ENCODE assay signal across 28 cellular contexts in genomic region chr12:126343352-126343751, GRCh38.
"Had no signal": no experiment of that assay in that cellular context is flagged by ENCODE, and none has a peak within 500 bp of the region (broad histone marks: within the 10 kb centered on the region; RNA-seq: fewer than 3 reads in every experiment).

No MANE protein-coding gene starts in this region.

- H3K27me3 Mint-ChIP-seq: activated CD4-positive, alpha-beta T cell treated with anti-CD3 and anti-CD28 coated beads for 36 hours; activated CD4-positive, alpha-beta T cell treated with anti-CD3 and anti-CD28 coated beads, Interleukin-2, amount 10 ng/mL, durations not matched to agents 7 days and 5 days; activated naive CD4-positive, alpha-beta T cell treated with anti-CD3 and anti-CD28 coated beads, Interleukin-2, amount 10 ng/mL, durations not matched to agents 7 days and 5 days; activated naive CD8-positive, alpha-beta T cell; activated naive CD8-positive, alpha-beta T cell treated with anti-CD3 and anti-CD28 coated beads, Interleukin-2, amount 50 U/mL, for 24 hours had no signal

- DNase-seq: activated CD4-positive, alpha-beta T cell treated with anti-CD3 and anti-CD28 coated beads for 36 hours; activated CD4-positive, alpha-beta T cell treated with anti-CD3 and anti-CD28 coated beads, Interleukin-2, amount 10 ng/mL, durations not matched to agents 7 days and 5 days; activated CD4-positive, alpha-beta T cell treated with anti-CD3 and anti-CD28 coated beads, Interleukin-2, amount 50 U/mL, for 48 hours; activated CD8-positive, alpha-beta T cell treated with anti-CD3 and anti-CD28 coated beads, Interleukin-2, amount 10 ng/mL, durations not matched to agents 7 days and 5 days; activated gamma-delta T cell treated with Interleukin-2 at 50 U/mL for 16 hours; activated naive CD4-positive, alpha-beta T cell treated with anti-CD3 and anti-CD28 coated beads, Interleukin-2, amount 10 ng/mL, durations not matched to agents 7 days and 5 days; activated naive CD8-positive, alpha-beta T cell treated with anti-CD3 and anti-CD28 coated beads, Interleukin-2, amount 50 U/mL, for 24 hours; activated T-cell treated with anti-CD3 and anti-CD28 coated beads, Interleukin-2, amount 50 U/mL, for 4 hours; anterior cingulate cortex; caudate nucleus; cerebellar nuclear complex; NCI-H1417; NCI-H146; NCI-H187; NCI-H2029 treated with DMSO at 0.1 percent for 48 hours; NCI-H2107; NCI-H510A; NCI-H526; NCI-H748 treated with DMSO at 0.1 percent for 48 hours; SHP77 had no signal

- H3K4me3 Mint-ChIP-seq: activated CD4-positive, alpha-beta T cell treated with anti-CD3 and anti-CD28 coated beads for 36 hours; activated CD4-positive, alpha-beta T cell treated with anti-CD3 and anti-CD28 coated beads, Interleukin-2, amount 10 ng/mL, durations not matched to agents 7 days and 5 days; activated CD8-positive, alpha-beta T cell treated with anti-CD3 and anti-CD28 coated beads, Interleukin-2, amount 10 ng/mL, durations not matched to agents 7 days and 5 days; activated naive CD4-positive, alpha-beta T cell treated with anti-CD3 and anti-CD28 coated beads, Interleukin-2, amount 10 ng/mL, durations not matched to agents 7 days and 5 days; activated naive CD8-positive, alpha-beta T cell; activated naive CD8-positive, alpha-beta T cell treated with anti-CD3 and anti-CD28 coated beads, Interleukin-2, amount 50 U/mL, for 24 hours; activated T-cell treated with anti-CD3 and anti-CD28 coated beads, Interleukin-2, amount 50 U/mL, for 4 hours; activated T-helper 1 cell treated with anti-CD3 and anti-CD28 coated beads, Interleukin-12 subunit alpha, Interleukin-12 subunit beta, Interleukin-2, Interleukin-4 antibody, amounts not matched to agents 30 ng/mL and 10 ng/mL and 1 ng/mL, durations not matched to agents 14 hours and 24 hours and 36 hours; brain; T-helper 1 cell treated with Interleukin-12 subunit alpha and Interleukin-12 subunit beta and Interleukin-4 antibody, amounts not matched to agents 30 μg/mL and 1 μg/mL, for 36 hours; T-helper 2 cell treated with Interferon-gamma antibody and Interleukin-4, amounts not matched to agents 5 μg/mL and 100 μg/mL, for 36 hours had no signal

- H3K27ac Mint-ChIP-seq: activated CD4-positive, alpha-beta T cell treated with anti-CD3 and anti-CD28 coated beads for 36 hours; activated CD4-positive, alpha-beta T cell treated with anti-CD3 and anti-CD28 coated beads, Interleukin-2, amount 10 ng/mL, durations not matched to agents 7 days and 5 days; activated CD8-positive, alpha-beta T cell treated with anti-CD3 and anti-CD28 coated beads, Interleukin-2, amount 10 ng/mL, durations not matched to agents 7 days and 5 days; activated naive CD4-positive, alpha-beta T cell treated with anti-CD3 and anti-CD28 coated beads, Interleukin-2, amount 10 ng/mL, durations not matched to agents 7 days and 5 days; activated naive CD8-positive, alpha-beta T cell; activated naive CD8-positive, alpha-beta T cell treated with anti-CD3 and anti-CD28 coated beads, Interleukin-2, amount 50 U/mL, for 24 hours; activated T-helper 1 cell treated with anti-CD3 and anti-CD28 coated beads, Interleukin-12 subunit alpha, Interleukin-12 subunit beta, Interleukin-2, Interleukin-4 antibody, amounts not matched to agents 30 ng/mL and 10 ng/mL and 1 ng/mL, durations not matched to agents 14 hours and 24 hours and 36 hours; brain; T-helper 1 cell treated with Interleukin-12 subunit alpha and Interleukin-12 subunit beta and Interleukin-4 antibody, amounts not matched to agents 30 μg/mL and 1 μg/mL, for 36 hours; T-helper 2 cell treated with Interferon-gamma antibody and Interleukin-4, amounts not matched to agents 5 μg/mL and 100 μg/mL, for 36 hours had no signal

- H3K36me3 Mint-ChIP-seq: activated naive CD4-positive, alpha-beta T cell treated with anti-CD3 and anti-CD28 coated beads, Interleukin-2, amount 10 ng/mL, durations not matched to agents 7 days and 5 days; activated naive CD8-positive, alpha-beta T cell; brain had no signal

- FAIRE-seq: bronchial epithelial cell, TTC549 had no signal

- ATAC-seq: activated CD4-positive, alpha-beta T cell treated with anti-CD3 and anti-CD28 coated beads for 36 hours; activated CD4-positive, CD25-positive, alpha-beta regulatory T cell treated with anti-CD3 and anti-CD28 coated beads, Interleukin-2, amount 50 U/mL, for 24 hours; activated CD8-positive, alpha-beta T cell treated with anti-CD3 and anti-CD28 coated beads, Interleukin-2, amount 10 ng/mL, durations not matched to agents 7 days and 5 days; activated naive CD8-positive, alpha-beta T cell treated with anti-CD3 and anti-CD28 coated beads, Interleukin-2, amount 50 U/mL, for 24 hours; activated T-cell treated with anti-CD3 and anti-CD28 coated beads, Interleukin-2, amount 50 U/mL, for 4 hours had no signal

- H3K4me1 Mint-ChIP-seq: activated CD4-positive, alpha-beta T cell treated with anti-CD3 and anti-CD28 coated beads for 36 hours; activated CD4-positive, alpha-beta T cell treated with anti-CD3 and anti-CD28 coated beads, Interleukin-2, amount 10 ng/mL, durations not matched to agents 7 days and 5 days; activated naive CD4-positive, alpha-beta T cell treated with anti-CD3 and anti-CD28 coated beads, Interleukin-2, amount 10 ng/mL, durations not matched to agents 7 days and 5 days; activated naive CD8-positive, alpha-beta T cell treated with anti-CD3 and anti-CD28 coated beads, Interleukin-2, amount 50 U/mL, for 24 hours; brain had no signal
